In genomic region chr1:87560137-87560536, GRCh38 we compare ENCODE assay signal across 20 cellular contexts.
"Had no signal": no experiment of that assay in that cellular context is flagged by ENCODE, and none has a peak within 500 bp of the region (broad histone marks: within the 10 kb centered on the region; RNA-seq: fewer than 3 reads in every experiment).

No MANE protein-coding gene starts in this region.

- DNase-seq: KBM-7, MV-4-11, NCI-H1048, NCI-H1105, NCI-H1436, NCI-H187, NCI-H2029, NCI-H2081 treated with DMSO at 0.1 percent for 48 hours, NCI-H2171, NCI-H226, NCI-H510A, NCI-H524 treated with DMSO at 0.1 percent for 48 hours, PC-9, Peyer's patch, SHP77 treated with DMSO at 0.1 percent for 48 hours, SW 1271, T-cell had no signal

- H2AFZ ChIP-seq: PC-9 had no signal

- ATAC-seq: HepG2, Right ventricle myocardium inferior, T-cell had no signal

- H3K9me3 ChIP-seq: Peyer's patch had no signal

- H3K4me3 ChIP-seq: PC-9, Peyer's patch, SJCRH30 had no signal

- FAIRE-seq: HepG2 had no signal

- H3K27me3 ChIP-seq: Peyer's patch, SJCRH30 had no signal

- H3K4me1 ChIP-seq: Peyer's patch, SJCRH30 had no signal

- H3K36me3 ChIP-seq: Peyer's patch, SJCRH30 had no signal

- H3K4me2 ChIP-seq: PC-9 had no signal

- H3K27ac ChIP-seq: PC-9, Peyer's patch, SJCRH30 had no signal
